In genomic region chr3:133930341-133930933, GRCh38 we compare ENCODE assay signal across 8 cellular contexts. TPM values are rescaled to one million over a fixed set of nuclear protein-coding genes. Genes with fewer than 3 reads are reported as not detected.
DNase-seq lines count a peak whose midpoint lies in the region; ATAC-seq, FAIRE-seq and TF ChIP-seq lines count a peak whose summit lies in the region.

No MANE protein-coding gene starts in this region.

- peaks cover 9% of the 10 kb centered on the region for H3K9me3 Mint-ChIP-seq in astrocyte (ENCODE audit: unreplicated experiment)
- H3K9me3 Mint-ChIP-seq in natural killer cell, result no peaks in the 10 kb centered on the region

- no peaks in the 10 kb centered on the region for H3K27me3 ChIP-seq in astrocyte (ENCODE audit: insufficient read depth, low read length)

- H3K27ac Mint-ChIP-seq in astrocyte (ENCODE audit: unreplicated experiment) (no peak overlapping the region), natural killer cell (no peak overlapping the region)

- H3K4me1 Mint-ChIP-seq in astrocyte (ENCODE audit: low read depth, unreplicated experiment) (no peaks in the 10 kb centered on the region), natural killer cell (peaks cover 5 to 17% of the 10 kb centered on the region in 2 donors)

- CTCF ChIA-PET in A549 (lab: Yijun Ruan, JAX), result interaction anchor here (0.7 to 5.1 kb wide), 14 partner anchors 10 to 372 kb away, joined by 3 to 49 read pairs (median 4); no protein-coding TSS in a partner anchor

- H3K27ac ChIP-seq in A549 (no peak overlapping the region), astrocyte (ENCODE audit: low read depth, low read length) (no peak overlapping the region), kidney (ENCODE audit: low read depth in 2 of 2, low read length in 2 of 2) (no peak overlapping the region)

- peak; percentile 72 to 75 for TF ChIP-seq RAD21 in A549 (conservative IDR thresholded peaks at IDR 0.05 in 1 of 2, IDR thresholded peaks at IDR 0.05 in 1 of 2)

- no peak overlapping the region for H2AFZ ChIP-seq in astrocyte (ENCODE audit: low read depth, low read length)

- no peaks in the 10 kb centered on the region for H3K36me3 ChIP-seq in astrocyte (ENCODE audit: insufficient read depth, low read length)
- H3K36me3 ChIP-seq in kidney (ENCODE audit: control insufficient read depth in 1 of 2, insufficient read depth in 2 of 2, low read length in 2 of 2), result no peaks in the 10 kb centered on the region

- 9% methylated on average over 1 of the region's 1 CpG for WGBS in A549 (ENCODE audit: missing lambda C conversion rate)

- no peak for TF ChIP-seq EP300 in A549 (IDR thresholded peaks at IDR 0.05)

- H3K27me3 Mint-ChIP-seq in astrocyte (ENCODE audit: low read depth, unreplicated experiment) (peaks cover 52% of the 10 kb centered on the region), natural killer cell (ENCODE audit: low read depth in 2 of 2) (peaks cover 17 to 18% of the 10 kb centered on the region in 2 donors)

- no peak for TF ChIP-seq POLR2A in A549 (IDR thresholded peaks at IDR 0.05; ENCODE audit: low read length)

- H3K4me3 Mint-ChIP-seq in astrocyte (ENCODE audit: unreplicated experiment) (no peak overlapping the region), natural killer cell (no peak overlapping the region)

- TF ChIP-seq CTCF in A549 (IDR thresholded peaks at IDR 0.05) (peak; percentile 67), GM12875 (IDR thresholded peaks at IDR 0.05; ENCODE audit: borderline replicate concordance, insufficient read depth, low read depth, low read length) (peak; percentile 56; the same call in 1 of the 2 replicates), astrocyte (IDR thresholded peaks at IDR 0.05; ENCODE audit: insufficient read depth, low read depth, low read length) (peak; percentile 87), kidney (IDR thresholded peaks at IDR 0.05; ENCODE audit: borderline replicate concordance, extremely low read depth, insufficient read depth) (peak; percentile 80), natural killer cell (IDR thresholded peaks at IDR 0.05) (no peak)

- H3K4me3 ChIP-seq in A549, result no peak overlapping the region
- H3K4me3 ChIP-seq in GM12875 (ENCODE audit: low read depth, low read length), result no peak overlapping the region
- H3K4me3 ChIP-seq in astrocyte (ENCODE audit: insufficient read depth, low read depth, low read length), result no peak overlapping the region
- H3K4me3 ChIP-seq in kidney (ENCODE audit: low read length in 2 of 2), result no peak overlapping the region

- H3K79me2 ChIP-seq in astrocyte (ENCODE audit: insufficient read depth, low read length), result no peaks in the 10 kb centered on the region

- POLR2A ChIA-PET in A549 (lab: Yijun Ruan, JAX), result no interaction called here

- intact Hi-C loops in kidney (cut with DNase I) (loop anchor here (5.0 kb wide), 1 partner anchor 108 kb away; no protein-coding TSS in a partner anchor), natural killer cell (cut with micrococcal nuclease) (loop anchor here (5.0 kb wide), 1 partner anchor 542 kb away; no protein-coding TSS in a partner anchor)

- H3K4me2 ChIP-seq in A549, result no peak overlapping the region
- no peak overlapping the region for H3K4me2 ChIP-seq in astrocyte (ENCODE audit: low read length)

- FAIRE-seq in A549 (lab: Jason Lieb, UNC), result no peak
- no peak for FAIRE-seq in astrocyte (lab: Jason Lieb, UNC)
- FAIRE-seq in kidney (lab: Jason Lieb, UNC), result peak; percentile 39

- DNase-seq in A549 (ENCODE audit: low read depth in 1 of 2, low spot score in 1 of 2) (peak; percentile 17 to 58), NCI-H2196 treated with DMSO at 0.1 percent for 48 hours (lab: John Stamatoyannopoulos, UW; ENCODE audit: unreplicated experiment) (peak; percentile 48), astrocyte (ENCODE audit: low read depth) (peak; percentile 57), kidney (no peak), UCSD-AML1 (lab: John Stamatoyannopoulos, UW; ENCODE audit: unreplicated experiment) (no peak), germinal center (ENCODE audit: low spot score) (no peak), natural killer cell (no peak)

- H3K36me3 Mint-ChIP-seq in astrocyte (ENCODE audit: low read depth, unreplicated experiment) (peaks cover 1% of the 10 kb centered on the region), natural killer cell (no peaks in the 10 kb centered on the region)

- no peaks in the 10 kb centered on the region for H4K20me1 ChIP-seq in astrocyte (ENCODE audit: insufficient read depth, low read length)

- H3K4me1 ChIP-seq in A549, result no peaks in the 10 kb centered on the region
- peaks cover 4% of the 10 kb centered on the region for H3K4me1 ChIP-seq in astrocyte (ENCODE audit: insufficient read depth, low read length)
- H3K4me1 ChIP-seq in kidney (ENCODE audit: control insufficient read depth in 1 of 2, insufficient read depth in 1 of 2, low read depth in 1 of 2, low read length in 2 of 2), result peaks cover 0 to 3% of the 10 kb centered on the region in 2 donors

- H3K9me3 ChIP-seq in A549 (no peaks in the 10 kb centered on the region), astrocyte (ENCODE audit: insufficient read depth, low read depth, low read length) (no peaks in the 10 kb centered on the region), kidney (ENCODE audit: control insufficient read depth in 1 of 2, low read length in 2 of 2) (no peaks in the 10 kb centered on the region)

- H3K9ac ChIP-seq in astrocyte (ENCODE audit: low read length), result no peak overlapping the region
- no peak overlapping the region for H3K9ac ChIP-seq in kidney (ENCODE audit: low read length in 2 of 2)

- ATAC-seq in A549 (peak in 1 of 2 experiments; percentile 63; a peak in 3 of 6 replicates), natural killer cell (no peak)

TF ChIP-seq in A549, 52 proteins besides CTCF, POLR2A, EP300 and RAD21:
- TF ChIP-seq NPAS2 (CRISPR knock-in tag; IDR thresholded peaks at IDR 0.05; ENCODE audit: borderline replicate concordance), result no peak
- peak; percentile 64 for TF ChIP-seq SMC3 (IDR thresholded peaks at IDR 0.05)

RNA-seq across cellular contexts. Expression of gene RAB6B, which starts 34.8 kb away (rescaled TPM):
- polyA plus RNA-seq in A549 (2011; rRNA removed), result 2.5 and 3.7 TPM in 2 replicates
- polyA plus RNA-seq in A549 (2012; cell fraction: cytosol; rRNA removed), result 2.6 and 3.0 TPM in 2 replicates
- 1.8 and 2.3 TPM in 2 replicates for polyA plus RNA-seq in A549 (2012; cell fraction: nucleus; rRNA removed)
- 2.4 to 3.4 TPM (median 2.6 TPM) in 3 replicates for polyA plus RNA-seq in A549 (2017; fragmentation: RNase III; extraction: RNeasy Plus Mini Kit Qiagen cat#74134 plus additional on column Dnase treatment)
- polyA minus RNA-seq in A549 (2011; rRNA and poly(A)+ RNA removed), result 4.1 and 6.9 TPM in 2 replicates
- 60.5 and 61.8 TPM in 2 replicates for total RNA-seq in astrocyte
- 17.7 TPM for total RNA-seq in kidney
- 6.6 TPM for polyA plus RNA-seq in kidney (ENCODE audit: insufficient read depth, low read depth, low replicate concordance)
- total RNA-seq in natural killer cell, result 1 to 10 TPM; 1.4 to 2.7 (median 1.6) TPM

Comparison
In these comparisons a context has a peak if more than half of its experiments do, and no peak if none do; other contexts are left out.
1. DNase-seq: peak in A549 (2 of 2), NCI-H2196 treated with DMSO at 0.1 percent for 48 hours (single experiment) and astrocyte (single experiment); none in kidney (single experiment), UCSD-AML1 (single experiment), germinal center (single experiment) and natural killer cell (single experiment).